In the genomic region with DNA sequence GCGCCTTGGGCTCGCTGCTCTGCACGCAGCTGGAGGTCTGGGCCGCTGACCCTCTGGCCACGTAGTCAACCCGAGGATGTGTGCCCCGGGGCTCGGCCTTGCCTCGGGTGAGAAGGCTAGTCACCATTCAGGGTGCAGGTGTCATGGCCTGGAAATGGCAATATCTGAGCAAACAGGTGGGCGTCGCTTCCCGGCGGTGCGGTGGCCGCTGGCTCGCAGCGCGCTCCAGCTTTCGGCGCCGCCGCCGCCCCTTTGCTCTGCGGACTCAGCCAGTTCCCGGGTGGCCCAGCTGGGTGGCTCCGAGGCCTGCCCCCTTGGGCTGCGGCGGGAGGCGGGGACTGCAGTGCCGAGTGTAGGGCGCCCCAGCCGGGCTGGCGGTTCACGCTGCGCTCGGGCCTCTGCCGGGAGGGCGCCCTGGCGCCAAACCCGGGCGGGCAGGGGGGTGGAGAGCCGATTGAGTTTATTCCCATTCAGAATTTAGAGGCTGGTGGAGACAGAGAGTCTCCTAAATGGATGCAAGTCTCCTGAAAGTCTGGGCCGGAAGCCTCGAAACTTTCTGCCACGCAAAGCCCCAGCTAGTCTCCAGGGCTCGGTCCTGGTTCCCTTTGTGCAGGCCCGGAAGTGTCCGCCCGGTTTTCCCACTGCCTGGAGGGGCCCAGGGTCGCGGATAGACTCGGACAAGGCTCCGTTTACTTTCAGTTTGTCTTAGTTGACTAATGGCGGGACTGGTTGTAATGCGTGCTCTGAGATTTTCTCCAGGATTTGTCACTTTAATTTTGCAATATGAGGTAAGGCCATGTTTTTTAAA, we compare ENCODE assay signal across 9 cellular contexts. TPM values are rescaled to one million over a fixed set of nuclear protein-coding genes. Genes with fewer than 3 reads are reported as not detected.
DNase-seq lines count a peak whose midpoint lies in the region; ATAC-seq and TF ChIP-seq lines count a peak whose summit lies in the region.
"Had no signal": no experiment of that assay in that cellular context is flagged by ENCODE, and none has a peak within 500 bp of the region (broad histone marks: within the 10 kb centered on the region; RNA-seq: fewer than 3 reads in every experiment).

No MANE protein-coding gene starts in this region.

- BruUV-seq in OCI-LY7 (replicated peaks; lab: Mats Ljungman, UMichigan) = no TSS peak

- no peaks in the 10 kb centered on the region for H3K9me3 Mint-ChIP-seq in natural killer cell treated with Interleukin-12 subunit alpha and Interleukin-12 subunit beta and Interleukin-15 and Interleukin-18, amount 100 ng/mL, for 72 hours

- POLR2A ChIA-PET in OCI-LY7 (lab: Charles Lee) = interaction anchor here (0.6 to 1.4 kb wide), 3 partner anchors 22 to 1035 kb away, joined by 3 read pairs; no protein-coding TSS in a partner anchor

- peak overlapping the region; percentile 85 for H3K4me2 ChIP-seq in OCI-LY7 (ENCODE audit: low read length)

- H3K4me3 ChIP-seq in OCI-LY7 (ENCODE audit: low read depth, low read length, poor library complexity, severe bottlenecking) = peak overlapping the region; percentile 62

- peak; percentile 44 for ATAC-seq in HG02571 (IDR thresholded peaks at IDR 0.05; ENCODE audit: unreplicated experiment)
- ATAC-seq in natural killer cell treated with Interleukin-12 subunit alpha and Interleukin-12 subunit beta and Interleukin-15 and Interleukin-18, amount 100 ng/mL, for 72 hours = peak in 1 of 2 donors; percentile 46

- no peaks in the 10 kb centered on the region for H3K9me3 ChIP-seq in OCI-LY7 (ENCODE audit: low read length)

- CTCF ChIA-PET in OCI-LY7 (lab: Charles Lee; ENCODE audit: unreplicated experiment) = no interaction called here

- peaks cover 53 to 58% of the 10 kb centered on the region in 2 donors for H3K27me3 Mint-ChIP-seq in natural killer cell treated with Interleukin-12 subunit alpha and Interleukin-12 subunit beta and Interleukin-15 and Interleukin-18, amount 100 ng/mL, for 72 hours

- H3K36me3 Mint-ChIP-seq in natural killer cell treated with Interleukin-12 subunit alpha and Interleukin-12 subunit beta and Interleukin-15 and Interleukin-18, amount 100 ng/mL, for 72 hours = no peaks in the 10 kb centered on the region

- intact Hi-C loops in OCI-LY7 (cut with micrococcal nuclease; ENCODE audit: unreplicated experiment) = loop anchor here (5.0 kb wide), 2 partner anchors 879 to 1174 kb away; no protein-coding TSS in a partner anchor

- no peak for TF ChIP-seq CTCF in OCI-LY7 (conservative IDR thresholded peaks at IDR 0.05; ENCODE audit: low read length)

- no peaks in the 10 kb centered on the region for H3K79me2 ChIP-seq in OCI-LY7 (ENCODE audit: insufficient read depth, low read depth, low read length)

- H3K4me1 Mint-ChIP-seq in natural killer cell treated with Interleukin-12 subunit alpha and Interleukin-12 subunit beta and Interleukin-15 and Interleukin-18, amount 100 ng/mL, for 72 hours (ENCODE audit: low read depth in 2 of 2) = peaks cover 3 to 5% of the 10 kb centered on the region in 2 donors

- peak overlapping the region; percentile 58 for H3K4me3 Mint-ChIP-seq in natural killer cell treated with Interleukin-12 subunit alpha and Interleukin-12 subunit beta and Interleukin-15 and Interleukin-18, amount 100 ng/mL, for 72 hours

- H3K36me3 ChIP-seq in OCI-LY7 (ENCODE audit: insufficient read depth, low read length) = no peaks in the 10 kb centered on the region

- H3K27ac Mint-ChIP-seq in natural killer cell treated with Interleukin-12 subunit alpha and Interleukin-12 subunit beta and Interleukin-15 and Interleukin-18, amount 100 ng/mL, for 72 hours = no peak overlapping the region

- peaks cover 27% of the 10 kb centered on the region for H3K4me1 ChIP-seq in OCI-LY7 (ENCODE audit: insufficient read depth, low read length, poor library complexity, severe bottlenecking)

- DNase-seq in NCI-H1436 (lab: John Stamatoyannopoulos, UW) = peak; percentile 50
- DNase-seq in NCI-H1436 treated with DMSO at 0.1 percent for 48 hours (lab: John Stamatoyannopoulos, UW) = no peak
- DNase-seq in OCI-LY7 (ENCODE audit: low spot score) = peak; percentile 14
- no peak for DNase-seq in epithelial cell of prostate (ENCODE audit: low read depth, low spot score)
- DNase-seq in natural killer cell treated with Interleukin-12 subunit alpha and Interleukin-12 subunit beta and Interleukin-15 and Interleukin-18, amount 100 ng/mL, for 72 hours (ENCODE audit: low spot score) = no peak
- DNase-seq in NCI-H1694 (lab: John Stamatoyannopoulos, UW) = no peak
- no peak for DNase-seq in UCSD-AML1 (lab: John Stamatoyannopoulos, UW; ENCODE audit: unreplicated experiment)

- peak overlapping the region; percentile 99 for H2AFZ ChIP-seq in OCI-LY7 (ENCODE audit: low read length)

- H3K27ac ChIP-seq in OCI-LY7 (ENCODE audit: low read depth, low read length, poor library complexity, severe bottlenecking) (no peak overlapping the region), epithelial cell of prostate (peak overlapping the region; percentile 98)
- H3K27ac ChIP-seq: C4-2B had no signal

- no peaks in the 10 kb centered on the region for H4K20me1 ChIP-seq in OCI-LY7 (ENCODE audit: insufficient read depth, low read length)

- H3K9me2 ChIP-seq in OCI-LY7 (ENCODE audit: insufficient read depth, low read length) = no peaks in the 10 kb centered on the region

RNA-seq across cellular contexts. Expression of a gene that starts 11.3 kb away (rescaled TPM):
- 0.36 and 2.0 TPM in 2 replicates for total RNA-seq in OCI-LY7 (2014; rRNA removed; shearing (Covaris generic))
- total RNA-seq in OCI-LY7 (2022) = 2.5 and 3.3 TPM in 2 replicates
- under 1 TPM; 0.07 to 0.31 TPM for total RNA-seq in natural killer cell treated with Interleukin-12 subunit alpha and Interleukin-12 subunit beta and Interleukin-15 and Interleukin-18, amount 100 ng/mL, for 72 hours

Comparison
In these comparisons a context has a peak if more than half of its experiments do, and no peak if none do; other contexts are left out.
1. DNase-seq: peak in NCI-H1436 (single experiment) and OCI-LY7 (single experiment); none in NCI-H1436 treated with DMSO at 0.1 percent for 48 hours (single experiment), epithelial cell of prostate (single experiment), natural killer cell treated with Interleukin-12 subunit alpha and Interleukin-12 subunit beta and Interleukin-15 and Interleukin-18, amount 100 ng/mL, for 72 hours (single experiment), NCI-H1694 (single experiment) and UCSD-AML1 (single experiment).